In the genomic region with DNA sequence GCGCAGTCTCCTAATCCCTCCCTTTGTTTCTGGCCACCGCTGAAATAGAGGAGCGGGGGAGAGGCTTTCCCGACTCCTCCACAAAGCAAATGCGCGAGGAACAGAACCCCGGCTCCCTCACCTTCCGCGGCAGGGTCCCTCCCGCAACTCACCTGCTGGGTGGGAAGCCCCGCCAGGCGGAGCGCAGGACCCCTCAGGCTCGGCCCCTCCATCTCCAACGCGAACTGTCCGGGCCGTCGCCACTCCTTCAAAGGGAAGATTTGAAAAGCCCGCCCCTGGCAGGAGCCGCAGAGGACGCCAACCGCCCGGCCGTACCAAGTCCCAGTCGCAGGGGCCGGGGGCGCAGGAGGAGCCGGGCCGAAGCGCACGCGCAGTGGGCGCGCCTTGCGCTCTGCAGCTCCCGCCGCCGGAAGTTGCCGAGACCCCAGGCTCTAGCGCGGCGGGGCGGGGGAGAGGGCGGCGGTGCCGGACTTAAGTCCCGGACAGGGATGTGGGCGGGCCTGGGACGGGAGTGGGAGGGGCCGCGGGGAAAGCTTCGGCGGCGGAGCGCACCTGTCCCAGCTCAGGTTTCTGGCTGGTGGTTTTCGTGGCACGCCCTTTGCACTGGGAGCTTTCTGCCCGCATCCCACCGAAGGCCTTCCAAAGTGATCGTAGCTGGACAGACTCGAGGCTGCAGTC, we compare ENCODE assay signal across 8 cellular contexts. TPM values are rescaled to one million over a fixed set of nuclear protein-coding genes. Genes with fewer than 3 reads are reported as not detected.
A peak's percentile ranks its signal among the peaks of the same experiment; 100 is the strongest.
DNase-seq lines count a peak whose midpoint lies in the region; ATAC-seq and TF ChIP-seq lines count a peak whose summit lies in the region.

A gene with protein sequence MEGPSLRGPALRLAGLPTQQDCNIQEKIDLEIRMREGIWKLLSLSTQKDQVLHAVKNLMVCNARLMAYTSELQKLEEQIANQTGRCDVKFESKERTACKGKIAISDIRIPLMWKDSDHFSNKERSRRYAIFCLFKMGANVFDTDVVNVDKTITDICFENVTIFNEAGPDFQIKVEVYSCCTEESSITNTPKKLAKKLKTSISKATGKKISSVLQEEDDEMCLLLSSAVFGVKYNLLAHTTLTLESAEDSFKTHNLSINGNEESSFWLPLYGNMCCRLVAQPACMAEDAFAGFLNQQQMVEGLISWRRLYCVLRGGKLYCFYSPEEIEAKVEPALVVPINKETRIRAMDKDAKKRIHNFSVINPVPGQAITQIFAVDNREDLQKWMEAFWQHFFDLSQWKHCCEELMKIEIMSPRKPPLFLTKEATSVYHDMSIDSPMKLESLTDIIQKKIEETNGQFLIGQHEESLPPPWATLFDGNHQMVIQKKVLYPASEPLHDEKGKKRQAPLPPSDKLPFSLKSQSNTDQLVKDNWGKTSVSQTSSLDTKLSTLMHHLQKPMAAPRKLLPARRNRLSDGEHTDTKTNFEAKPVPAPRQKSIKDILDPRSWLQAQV (minus strand): TSS at position 446 of the 678 bp plus-strand sequence. CDS start 234 bp downstream, at position 212.

- intact Hi-C loops in esophagus muscularis mucosa (cut with DNase I): no loop called here

- DNase-seq in HPDE6-E6E7 (ENCODE audit: extremely low spot score): peak; percentile 68
- DNase-seq in activated T-cell treated with anti-CD3 and anti-CD28 coated beads, Interleukin-2, amount 50 U/mL, for 4 hours: peak; percentile 47
- no peak for DNase-seq in esophagus muscularis mucosa (ENCODE audit: extremely low spot score)
- peak; percentile 73 for DNase-seq in stimulated activated CD8-positive, alpha-beta memory T cell treated with anti-CD3 and anti-CD28 coated beads, Interleukin-4, amount 100 ng/mL, for 48 hours

- peaks cover 24% of the 10 kb centered on the region for H3K79me2 ChIP-seq in OCI-LY1 (ENCODE audit: insufficient read depth, low read length)

- H3K9me3 ChIP-seq in OCI-LY1 (ENCODE audit: low read length) (no peaks in the 10 kb centered on the region), esophagus muscularis mucosa (no peaks in the 10 kb centered on the region), muscle layer of colon (ENCODE audit: low read length) (no peaks in the 10 kb centered on the region)

- ATAC-seq in GM19455 (IDR thresholded peaks at IDR 0.05; ENCODE audit: unreplicated experiment): peak; percentile 73
- peak; percentile 91 to 93 for ATAC-seq in activated T-cell treated with anti-CD3 and anti-CD28 coated beads, Interleukin-2, amount 50 U/mL, for 4 hours

- TF ChIP-seq POLR2A in esophagus muscularis mucosa (IDR thresholded peaks at IDR 0.05; ENCODE audit: low read depth): no peak

- peak within 1 kb of the TSS; percentile 79 for H3K4me3 Mint-ChIP-seq in activated T-cell treated with anti-CD3 and anti-CD28 coated beads, Interleukin-2, amount 50 U/mL, for 4 hours

- H3K4me3 ChIP-seq in OCI-LY1 (ENCODE audit: low read depth, low read length, poor library complexity, severe bottlenecking): peak within 1 kb of the TSS; percentile 99
- peak within 1 kb of the TSS; percentile 57 to 89 (median 76) for H3K4me3 ChIP-seq in esophagus muscularis mucosa
- peak within 1 kb of the TSS; percentile 68 to 86 for H3K4me3 ChIP-seq in muscle layer of colon (ENCODE audit: low read depth in 1 of 2, low read length in 2 of 2)

- peaks cover 5% of the 10 kb centered on the region; the same call in 1 of the 2 replicates for H3F3A ChIP-seq in OCI-LY1 (ENCODE audit: insufficient read depth, low read length)

- H3K27me3 Mint-ChIP-seq in activated T-cell treated with anti-CD3 and anti-CD28 coated beads, Interleukin-2, amount 50 U/mL, for 4 hours (ENCODE audit: low read depth): peaks cover 13% of the 10 kb centered on the region

- H3K4me1 ChIP-seq in OCI-LY1 (ENCODE audit: insufficient read depth, low read length, severe bottlenecking): peaks cover 52% of the 10 kb centered on the region
- H3K4me1 ChIP-seq in esophagus muscularis mucosa: peaks cover 8 to 20% (median 16%) of the 10 kb centered on the region in 4 donors
- H3K4me1 ChIP-seq in muscle layer of colon (ENCODE audit: insufficient read depth, low read length): peaks cover 6% of the 10 kb centered on the region

- 2% methylated on average over 9 of the region's 62 CpGs for WGBS in esophagus muscularis mucosa

- peak within 1 kb of the TSS; percentile 78; the same call in 1 of the 2 replicates for H2AFZ ChIP-seq in OCI-LY1 (ENCODE audit: low read length)

- no peaks in the 10 kb centered on the region for H3K27me3 ChIP-seq in OCI-LY1 (ENCODE audit: insufficient read depth, low read length)
- peaks cover 0 to 20% (median 3%) of the 10 kb centered on the region in 4 donors for H3K27me3 ChIP-seq in esophagus muscularis mucosa
- peaks cover 0 to 6% of the 10 kb centered on the region in 2 donors for H3K27me3 ChIP-seq in muscle layer of colon (ENCODE audit: control insufficient read depth in 1 of 2, insufficient read depth in 2 of 2, low read length in 2 of 2)

- H3K9ac ChIP-seq in OCI-LY1 (ENCODE audit: low read length): peak within 1 kb of the TSS; percentile 98
- H3K9ac ChIP-seq in muscle layer of colon (ENCODE audit: low read length): no peak within 1 kb of the TSS

- H3K27ac ChIP-seq in C4-2B (peak within 1 kb of the TSS; percentile 72), OCI-LY1 (ENCODE audit: low read depth, low read length, poor library complexity, severe bottlenecking) (peak within 1 kb of the TSS; percentile 26), esophagus muscularis mucosa (replicated peaks in 1 of 4) (no peak within 1 kb of the TSS), muscle layer of colon (ENCODE audit: low read depth, low read length) (no peak within 1 kb of the TSS)

- peak within 1 kb of the TSS; percentile 90 for H3K4me2 ChIP-seq in OCI-LY1 (ENCODE audit: low read length)

- no peaks in the 10 kb centered on the region for H4K20me1 ChIP-seq in OCI-LY1 (ENCODE audit: insufficient read depth, low read length)

- H3K36me3 ChIP-seq in OCI-LY1 (ENCODE audit: insufficient read depth, low read length) (peaks cover 5% of the 10 kb centered on the region), esophagus muscularis mucosa (no peaks in the 10 kb centered on the region), muscle layer of colon (ENCODE audit: insufficient read depth, low read length) (no peaks in the 10 kb centered on the region)

- H3K36me3 Mint-ChIP-seq in activated T-cell treated with anti-CD3 and anti-CD28 coated beads, Interleukin-2, amount 50 U/mL, for 4 hours (ENCODE audit: insufficient read depth): no peaks in the 10 kb centered on the region

- TF ChIP-seq CTCF in C4-2B (conservative IDR thresholded peaks at IDR 0.05) (no peak), OCI-LY1 (IDR thresholded peaks at IDR 0.05; ENCODE audit: low read length) (no peak), esophagus muscularis mucosa (IDR thresholded peaks at IDR 0.05) (no peak)

- peaks cover 25% of the 10 kb centered on the region for H3K4me1 Mint-ChIP-seq in activated T-cell treated with anti-CD3 and anti-CD28 coated beads, Interleukin-2, amount 50 U/mL, for 4 hours (ENCODE audit: low read depth)

- no peaks in the 10 kb centered on the region for H3K9me3 Mint-ChIP-seq in activated T-cell treated with anti-CD3 and anti-CD28 coated beads, Interleukin-2, amount 50 U/mL, for 4 hours

- TF ChIP-seq EP300 in esophagus muscularis mucosa (IDR thresholded peaks at IDR 0.05): no peak

- H3K9me2 ChIP-seq in OCI-LY1 (ENCODE audit: low read depth, low read length): no peaks in the 10 kb centered on the region

RNA-seq across cellular contexts. Expression of the gene that starts here (rescaled TPM):
- total RNA-seq in activated T-cell treated with anti-CD3 and anti-CD28 coated beads, Interleukin-2, amount 50 U/mL, for 4 hours: 1 to 10 TPM; 2.1 to 4.0 (median 3.2) TPM
- under 1 TPM in 3 of 4 donors, not detected in 1; 0.11 to 0.42 (median 0.39) TPM for total RNA-seq in esophagus muscularis mucosa

Comparison
In these comparisons a context has a peak if more than half of its experiments do, and no peak if none do; other contexts are left out.
1. H3K27ac ChIP-seq: peak in C4-2B (single experiment) and OCI-LY1 (single experiment); none in esophagus muscularis mucosa (0 of 4) and muscle layer of colon (single experiment).
2. Peak in every context shown above with its lines, with median percentiles within 50 percentile points of each other: H3K4me3 ChIP-seq.